ENCODE assay signal across 8 cellular contexts in the genomic region with DNA sequence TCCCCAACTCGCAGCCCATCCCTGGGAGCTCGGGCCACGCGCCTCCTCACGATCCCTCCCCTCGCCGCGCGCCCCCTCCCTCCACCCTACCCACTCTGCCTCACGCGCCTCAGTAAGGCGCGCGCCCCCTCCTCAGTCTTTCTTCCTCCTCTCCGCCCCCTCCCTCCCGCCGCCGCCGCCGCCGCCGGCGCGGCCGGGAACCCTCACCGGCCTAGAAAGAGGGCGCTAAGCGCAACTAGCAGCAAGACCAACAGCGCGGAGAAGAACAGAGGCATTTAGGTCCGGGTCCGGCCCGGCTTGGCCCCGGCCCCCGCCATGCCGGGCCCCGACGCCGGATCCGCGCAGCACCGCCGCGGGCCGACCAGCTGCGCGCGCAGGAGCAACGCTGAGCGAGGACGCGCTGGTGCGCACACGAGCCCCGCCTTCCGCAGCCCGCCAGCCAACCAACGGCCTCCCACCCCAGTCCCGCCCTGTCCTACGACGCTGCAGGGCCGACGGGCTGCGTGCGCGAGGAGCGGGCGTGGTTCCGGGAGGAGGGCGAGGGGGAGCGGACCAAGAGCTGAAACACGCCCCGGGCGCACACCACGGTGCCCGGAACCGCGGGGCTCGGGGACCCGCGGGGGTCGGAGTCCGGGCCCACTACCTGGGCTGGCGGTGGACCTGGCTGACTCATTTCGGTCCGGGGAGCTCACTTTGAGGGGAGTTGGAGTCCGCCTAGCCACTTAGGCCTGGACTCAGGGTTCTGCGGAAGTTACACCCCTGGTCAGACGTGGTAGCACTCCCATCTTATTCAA. TPM values are rescaled to one million over a fixed set of nuclear protein-coding genes. Genes with fewer than 3 reads are reported as not detected.
DNase-seq lines count a peak whose midpoint lies in the region; ATAC-seq and TF ChIP-seq lines count a peak whose summit lies in the region.

Gene BLTP2 (minus strand): TSS at position 377 of the 794 bp plus-strand sequence. CDS start 102 bp downstream, at position 275.

- H2AFZ ChIP-seq in fibroblast of lung (ENCODE audit: low read length), result peak within 1 kb of the TSS; percentile 68

- peaks cover 7% of the 10 kb centered on the region for H3K36me3 ChIP-seq in fibroblast of lung (ENCODE audit: control insufficient read depth, insufficient read depth, low read length)

- peaks cover 0 to 50% (median 2%) of the 10 kb centered on the region in 3 donors for H3K36me3 Mint-ChIP-seq in naive thymus-derived CD8-positive, alpha-beta T cell
- peaks cover 33 to 49% of the 10 kb centered on the region in 2 donors for H3K36me3 Mint-ChIP-seq in stimulated activated naive B cell treated with anti-CD40 and anti-IgM and Interleukin-4, amounts not matched to agents 10 μg/mL and 1 μg/mL and 100 μg/mL, for 72 hours

- H3K4me2 ChIP-seq in fibroblast of lung (ENCODE audit: extremely low read depth, insufficient read depth, low read length), result peak within 1 kb of the TSS; percentile 99

- no peak for TF ChIP-seq CTCF in fibroblast of lung (conservative IDR thresholded peaks at IDR 0.05 in 1 of 2, IDR thresholded peaks at IDR 0.05 in 1 of 2; ENCODE audit: low read depth in 1 of 2, low read length in 2 of 2)

- H3K27ac ChIP-seq in fibroblast of lung (ENCODE audit: insufficient read depth, low read length), result peak within 1 kb of the TSS; percentile 83

- no peaks in the 10 kb centered on the region for H3K9me3 Mint-ChIP-seq in naive thymus-derived CD8-positive, alpha-beta T cell
- no peaks in the 10 kb centered on the region for H3K9me3 Mint-ChIP-seq in stimulated activated naive B cell treated with anti-CD40 and anti-IgM and Interleukin-4, amounts not matched to agents 10 μg/mL and 1 μg/mL and 100 μg/mL, for 72 hours

- H3K27me3 ChIP-seq in fibroblast of lung (ENCODE audit: control insufficient read depth, insufficient read depth, low read length), result no peaks in the 10 kb centered on the region

- peak within 1 kb of the TSS; percentile 86 to 97 (median 89) for H3K4me3 ChIP-seq in fibroblast of lung (replicated peaks in 1 of 4; ENCODE audit: control extremely low read depth in 1 of 4, insufficient read depth in 1 of 4, low read depth in 3 of 4, low read length in 4 of 4)

- H3K9ac ChIP-seq in fibroblast of lung (ENCODE audit: insufficient read depth, low read length), result peak within 1 kb of the TSS; percentile 79

- H3K4me1 ChIP-seq in fibroblast of lung (ENCODE audit: control insufficient read depth, extremely low read depth, insufficient read depth, low read length), result peaks cover 6% of the 10 kb centered on the region

- POLR2A ChIA-PET in naive thymus-derived CD8-positive, alpha-beta T cell (lab: Charles Lee), result interaction anchor here (0.6 to 3.7 kb wide), 19 partner anchors 9 to 310 kb away, joined by 3 to 62 read pairs (median 6); partner anchors contain the start of genes ALDOC, FLOT2, IFT20 and NEK8

- H3K27me3 Mint-ChIP-seq in naive thymus-derived CD8-positive, alpha-beta T cell, result no peaks in the 10 kb centered on the region
- no peaks in the 10 kb centered on the region for H3K27me3 Mint-ChIP-seq in stimulated activated naive B cell treated with anti-CD40 and anti-IgM and Interleukin-4, amounts not matched to agents 10 μg/mL and 1 μg/mL and 100 μg/mL, for 72 hours

- no peaks in the 10 kb centered on the region for H3K9me3 ChIP-seq in fibroblast of lung (ENCODE audit: control insufficient read depth, insufficient read depth, low read depth, low read length)

- DNase-seq in DMS79 (lab: John Stamatoyannopoulos, UW), result peak; percentile 89
- DNase-seq in LHCN-M2 (ENCODE audit: low read depth), result peak; percentile 91
- DNase-seq in RPMI8226, result peak; percentile 97
- DNase-seq in activated T-helper 1 cell treated with anti-CD3 and anti-CD28 coated beads, Interleukin-2, amount 50 U/mL, for 16 hours (ENCODE audit: low read depth in 1 of 2, low spot score in 1 of 2), result peak; percentile 92 to 94
- DNase-seq in fibroblast of lung (ENCODE audit: low read depth in 2 of 2), result peak; percentile 93
- peak; percentile 90 to 97 (median 94) for DNase-seq in naive thymus-derived CD8-positive, alpha-beta T cell
- DNase-seq in stimulated activated naive B cell treated with anti-CD40 and anti-IgM and Interleukin-4, amounts not matched to agents 10 μg/mL and 1 μg/mL and 100 μg/mL, for 72 hours, result peak; percentile 95

- H3K4me1 Mint-ChIP-seq in naive thymus-derived CD8-positive, alpha-beta T cell, result peaks cover 18 to 50% (median 41%) of the 10 kb centered on the region in 4 donors
- H3K4me1 Mint-ChIP-seq in stimulated activated naive B cell treated with anti-CD40 and anti-IgM and Interleukin-4, amounts not matched to agents 10 μg/mL and 1 μg/mL and 100 μg/mL, for 72 hours, result peaks cover 28 to 44% of the 10 kb centered on the region in 2 donors

- H3K27ac Mint-ChIP-seq in naive thymus-derived CD8-positive, alpha-beta T cell, result peak within 1 kb of the TSS; percentile 94 to 99 (median 97)
- H3K27ac Mint-ChIP-seq in stimulated activated naive B cell treated with anti-CD40 and anti-IgM and Interleukin-4, amounts not matched to agents 10 μg/mL and 1 μg/mL and 100 μg/mL, for 72 hours, result peak within 1 kb of the TSS; percentile 95

- ATAC-seq in GM21825 (IDR thresholded peaks at IDR 0.05; ENCODE audit: unreplicated experiment), result peak; percentile 82
- peak; percentile 94 to 97 for ATAC-seq in naive thymus-derived CD8-positive, alpha-beta T cell
- ATAC-seq in stimulated activated naive B cell treated with anti-CD40 and anti-IgM and Interleukin-4, amounts not matched to agents 10 μg/mL and 1 μg/mL and 100 μg/mL, for 72 hours (replicated peaks), result peak; percentile 95 to 97

- peak within 1 kb of the TSS; percentile 90 to 98 (median 92) for H3K4me3 Mint-ChIP-seq in naive thymus-derived CD8-positive, alpha-beta T cell
- H3K4me3 Mint-ChIP-seq in stimulated activated naive B cell treated with anti-CD40 and anti-IgM and Interleukin-4, amounts not matched to agents 10 μg/mL and 1 μg/mL and 100 μg/mL, for 72 hours, result peak within 1 kb of the TSS; percentile 92 to 94

- H4K20me1 ChIP-seq in fibroblast of lung (ENCODE audit: control insufficient read depth, extremely low read depth, insufficient read depth, low read length), result no peaks in the 10 kb centered on the region

- peaks cover 22% of the 10 kb centered on the region for H3K79me2 ChIP-seq in fibroblast of lung (ENCODE audit: control insufficient read depth, insufficient read depth, low read length)

RNA-seq across cellular contexts. Expression of gene BLTP2, which starts in this region (rescaled TPM):
- total RNA-seq in LHCN-M2 (2014; rRNA removed) (119 and 139 TPM in 2 replicates), fibroblast of lung (107 and 160 TPM in 2 replicates)
- polyA plus RNA-seq in LHCN-M2 (2012), result 60.4 TPM
- polyA plus RNA-seq in fibroblast of lung, result 74.9 and 96.3 TPM in 2 replicates
- 57.7 and 65.4 TPM in 2 replicates for polyA plus RNA-seq in fibroblast of lung (2012)
- polyA minus RNA-seq in fibroblast of lung (ENCODE audit: low replicate concordance), result 608 and 948 TPM in 2 replicates
- 100 to 1,000 TPM; 137 to 149 TPM for total RNA-seq in naive thymus-derived CD8-positive, alpha-beta T cell
- 10 to 100 TPM; 36.0 to 51.7 (median 36.1) TPM for polyA plus RNA-seq in naive thymus-derived CD8-positive, alpha-beta T cell

Comparison
In these comparisons a context has a peak if more than half of its experiments do, and no peak if none do; other contexts are left out.
1. Peak in every context shown above with its lines: DNase-seq, ATAC-seq, H3K4me3 ChIP-seq and H3K27ac ChIP-seq.